ENCODE assay signal across 2 cellular contexts in genomic region chr14:104972301-104973211, GRCh38.
TF ChIP-seq lines count a peak whose summit lies in the region.

No MANE protein-coding gene starts in this region.

TF ChIP-seq in A549, 52 proteins besides CTCF, POLR2A, EP300 and RAD21 (continued from another document and continues in another):
- TF ChIP-seq HMGXB4 (CRISPR knock-in tag; IDR thresholded peaks at IDR 0.05; ENCODE audit: borderline replicate concordance): 0 out of 2 replicates have a peak, but pooled peaks have one; percentile 42
- TF ChIP-seq HOXA7 (CRISPR knock-in tag; IDR thresholded peaks at IDR 0.05): no peak
- TF ChIP-seq RCOR1 (IDR thresholded peaks at IDR 0.05; ENCODE audit: low read depth, low read length): no peak
- TF ChIP-seq NFE2L2 (conservative IDR thresholded peaks at IDR 0.05; ENCODE audit: low read length): no peak
- 0 out of 2 replicates have a peak, but pooled peaks have one; percentile 32 for TF ChIP-seq RARB (CRISPR knock-in tag; IDR thresholded peaks at IDR 0.05)
- TF ChIP-seq KDM1A (IDR thresholded peaks at IDR 0.05; ENCODE audit: low read depth): no peak
- TF ChIP-seq TFCP2L1 (CRISPR knock-in tag; IDR thresholded peaks at IDR 0.05): peak; percentile 14
- TF ChIP-seq CBX2 (IDR thresholded peaks at IDR 0.05; ENCODE audit: borderline replicate concordance, low read depth): no peak
- no peak for TF ChIP-seq ESRRA (IDR thresholded peaks at IDR 0.05; ENCODE audit: borderline replicate concordance, low read length)
- TF ChIP-seq, protein P1, sequence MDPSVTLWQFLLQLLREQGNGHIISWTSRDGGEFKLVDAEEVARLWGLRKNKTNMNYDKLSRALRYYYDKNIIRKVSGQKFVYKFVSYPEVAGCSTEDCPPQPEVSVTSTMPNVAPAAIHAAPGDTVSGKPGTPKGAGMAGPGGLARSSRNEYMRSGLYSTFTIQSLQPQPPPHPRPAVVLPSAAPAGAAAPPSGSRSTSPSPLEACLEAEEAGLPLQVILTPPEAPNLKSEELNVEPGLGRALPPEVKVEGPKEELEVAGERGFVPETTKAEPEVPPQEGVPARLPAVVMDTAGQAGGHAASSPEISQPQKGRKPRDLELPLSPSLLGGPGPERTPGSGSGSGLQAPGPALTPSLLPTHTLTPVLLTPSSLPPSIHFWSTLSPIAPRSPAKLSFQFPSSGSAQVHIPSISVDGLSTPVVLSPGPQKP (IDR thresholded peaks at IDR 0.05; ENCODE audit: low read depth, low read length): no peak
- peak; percentile 83 for TF ChIP-seq HEYL (CRISPR knock-in tag; IDR thresholded peaks at IDR 0.05)
- TF ChIP-seq FOSL2 (IDR thresholded peaks at IDR 0.05): peak; percentile 60
- TF ChIP-seq FOSL2 (CRISPR knock-in tag; IDR thresholded peaks at IDR 0.05): peak; percentile 90
- TF ChIP-seq RFX5 (IDR thresholded peaks at IDR 0.05): no peak
- TF ChIP-seq EHF (CRISPR knock-in tag; IDR thresholded peaks at IDR 0.05): peak; percentile 87
- peak; percentile 68 for TF ChIP-seq GATA3 (IDR thresholded peaks at IDR 0.05; ENCODE audit: borderline replicate concordance)
- TF ChIP-seq NR3C1 (IDR thresholded peaks at IDR 0.05): no peak
- TF ChIP-seq, protein P2, sequence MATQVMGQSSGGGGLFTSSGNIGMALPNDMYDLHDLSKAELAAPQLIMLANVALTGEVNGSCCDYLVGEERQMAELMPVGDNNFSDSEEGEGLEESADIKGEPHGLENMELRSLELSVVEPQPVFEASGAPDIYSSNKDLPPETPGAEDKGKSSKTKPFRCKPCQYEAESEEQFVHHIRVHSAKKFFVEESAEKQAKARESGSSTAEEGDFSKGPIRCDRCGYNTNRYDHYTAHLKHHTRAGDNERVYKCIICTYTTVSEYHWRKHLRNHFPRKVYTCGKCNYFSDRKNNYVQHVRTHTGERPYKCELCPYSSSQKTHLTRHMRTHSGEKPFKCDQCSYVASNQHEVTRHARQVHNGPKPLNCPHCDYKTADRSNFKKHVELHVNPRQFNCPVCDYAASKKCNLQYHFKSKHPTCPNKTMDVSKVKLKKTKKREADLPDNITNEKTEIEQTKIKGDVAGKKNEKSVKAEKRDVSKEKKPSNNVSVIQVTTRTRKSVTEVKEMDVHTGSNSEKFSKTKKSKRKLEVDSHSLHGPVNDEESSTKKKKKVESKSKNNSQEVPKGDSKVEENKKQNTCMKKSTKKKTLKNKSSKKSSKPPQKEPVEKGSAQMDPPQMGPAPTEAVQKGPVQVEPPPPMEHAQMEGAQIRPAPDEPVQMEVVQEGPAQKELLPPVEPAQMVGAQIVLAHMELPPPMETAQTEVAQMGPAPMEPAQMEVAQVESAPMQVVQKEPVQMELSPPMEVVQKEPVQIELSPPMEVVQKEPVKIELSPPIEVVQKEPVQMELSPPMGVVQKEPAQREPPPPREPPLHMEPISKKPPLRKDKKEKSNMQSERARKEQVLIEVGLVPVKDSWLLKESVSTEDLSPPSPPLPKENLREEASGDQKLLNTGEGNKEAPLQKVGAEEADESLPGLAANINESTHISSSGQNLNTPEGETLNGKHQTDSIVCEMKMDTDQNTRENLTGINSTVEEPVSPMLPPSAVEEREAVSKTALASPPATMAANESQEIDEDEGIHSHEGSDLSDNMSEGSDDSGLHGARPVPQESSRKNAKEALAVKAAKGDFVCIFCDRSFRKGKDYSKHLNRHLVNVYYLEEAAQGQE (IDR thresholded peaks at IDR 0.05): no peak
- peak; percentile 50; the same call in 1 of the 2 replicates for TF ChIP-seq NPAS2 (CRISPR knock-in tag; IDR thresholded peaks at IDR 0.05; ENCODE audit: borderline replicate concordance)
- TF ChIP-seq CHD4 (IDR thresholded peaks at IDR 0.05; ENCODE audit: borderline replicate concordance): 0 out of 2 replicates have a peak, but pooled peaks have one; percentile 18
- TF ChIP-seq CBX8 (IDR thresholded peaks at IDR 0.05): no peak
- peak; percentile 50; the same call in 1 of the 2 replicates for TF ChIP-seq TP53 (CRISPR knock-in tag; IDR thresholded peaks at IDR 0.05)
- TF ChIP-seq FOXS1 (CRISPR knock-in tag; IDR thresholded peaks at IDR 0.05): peak; percentile 63; the same call in 1 of the 2 replicates
- no peak for TF ChIP-seq PHF8 (IDR thresholded peaks at IDR 0.05; ENCODE audit: borderline replicate concordance, low read depth)
- TF ChIP-seq MYC (IDR thresholded peaks at IDR 0.05; ENCODE audit: borderline replicate concordance, low read length): 0 out of 2 replicates have a peak, but pooled peaks have one; percentile 49
- TF ChIP-seq BHLHE40 (IDR thresholded peaks at IDR 0.05; ENCODE audit: low read depth, low read length): peak; percentile 77
- no peak for TF ChIP-seq HES2 (IDR thresholded peaks at IDR 0.05)
- no peak for TF ChIP-seq EHMT2 (IDR thresholded peaks at IDR 0.05; ENCODE audit: low read depth)
- TF ChIP-seq, protein P3, sequence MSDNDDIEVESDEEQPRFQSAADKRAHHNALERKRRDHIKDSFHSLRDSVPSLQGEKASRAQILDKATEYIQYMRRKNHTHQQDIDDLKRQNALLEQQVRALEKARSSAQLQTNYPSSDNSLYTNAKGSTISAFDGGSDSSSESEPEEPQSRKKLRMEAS (IDR thresholded peaks at IDR 0.05): peak; percentile 81

TF ChIP-seq in GM23338, 12 proteins besides CTCF, POLR2A, EP300 and RAD21 (continued from another document):
- no peak for TF ChIP-seq ETS1 (IDR thresholded peaks at IDR 0.05)
- TF ChIP-seq NANOG (IDR thresholded peaks at IDR 0.05; ENCODE audit: borderline replicate concordance): no peak
- TF ChIP-seq, protein P2 (IDR thresholded peaks at IDR 0.05; ENCODE audit: unreplicated experiment): no peak
- no peak for TF ChIP-seq ZNF114 (CRISPR knock-in tag; IDR thresholded peaks at IDR 0.05)
- TF ChIP-seq, protein P4, sequence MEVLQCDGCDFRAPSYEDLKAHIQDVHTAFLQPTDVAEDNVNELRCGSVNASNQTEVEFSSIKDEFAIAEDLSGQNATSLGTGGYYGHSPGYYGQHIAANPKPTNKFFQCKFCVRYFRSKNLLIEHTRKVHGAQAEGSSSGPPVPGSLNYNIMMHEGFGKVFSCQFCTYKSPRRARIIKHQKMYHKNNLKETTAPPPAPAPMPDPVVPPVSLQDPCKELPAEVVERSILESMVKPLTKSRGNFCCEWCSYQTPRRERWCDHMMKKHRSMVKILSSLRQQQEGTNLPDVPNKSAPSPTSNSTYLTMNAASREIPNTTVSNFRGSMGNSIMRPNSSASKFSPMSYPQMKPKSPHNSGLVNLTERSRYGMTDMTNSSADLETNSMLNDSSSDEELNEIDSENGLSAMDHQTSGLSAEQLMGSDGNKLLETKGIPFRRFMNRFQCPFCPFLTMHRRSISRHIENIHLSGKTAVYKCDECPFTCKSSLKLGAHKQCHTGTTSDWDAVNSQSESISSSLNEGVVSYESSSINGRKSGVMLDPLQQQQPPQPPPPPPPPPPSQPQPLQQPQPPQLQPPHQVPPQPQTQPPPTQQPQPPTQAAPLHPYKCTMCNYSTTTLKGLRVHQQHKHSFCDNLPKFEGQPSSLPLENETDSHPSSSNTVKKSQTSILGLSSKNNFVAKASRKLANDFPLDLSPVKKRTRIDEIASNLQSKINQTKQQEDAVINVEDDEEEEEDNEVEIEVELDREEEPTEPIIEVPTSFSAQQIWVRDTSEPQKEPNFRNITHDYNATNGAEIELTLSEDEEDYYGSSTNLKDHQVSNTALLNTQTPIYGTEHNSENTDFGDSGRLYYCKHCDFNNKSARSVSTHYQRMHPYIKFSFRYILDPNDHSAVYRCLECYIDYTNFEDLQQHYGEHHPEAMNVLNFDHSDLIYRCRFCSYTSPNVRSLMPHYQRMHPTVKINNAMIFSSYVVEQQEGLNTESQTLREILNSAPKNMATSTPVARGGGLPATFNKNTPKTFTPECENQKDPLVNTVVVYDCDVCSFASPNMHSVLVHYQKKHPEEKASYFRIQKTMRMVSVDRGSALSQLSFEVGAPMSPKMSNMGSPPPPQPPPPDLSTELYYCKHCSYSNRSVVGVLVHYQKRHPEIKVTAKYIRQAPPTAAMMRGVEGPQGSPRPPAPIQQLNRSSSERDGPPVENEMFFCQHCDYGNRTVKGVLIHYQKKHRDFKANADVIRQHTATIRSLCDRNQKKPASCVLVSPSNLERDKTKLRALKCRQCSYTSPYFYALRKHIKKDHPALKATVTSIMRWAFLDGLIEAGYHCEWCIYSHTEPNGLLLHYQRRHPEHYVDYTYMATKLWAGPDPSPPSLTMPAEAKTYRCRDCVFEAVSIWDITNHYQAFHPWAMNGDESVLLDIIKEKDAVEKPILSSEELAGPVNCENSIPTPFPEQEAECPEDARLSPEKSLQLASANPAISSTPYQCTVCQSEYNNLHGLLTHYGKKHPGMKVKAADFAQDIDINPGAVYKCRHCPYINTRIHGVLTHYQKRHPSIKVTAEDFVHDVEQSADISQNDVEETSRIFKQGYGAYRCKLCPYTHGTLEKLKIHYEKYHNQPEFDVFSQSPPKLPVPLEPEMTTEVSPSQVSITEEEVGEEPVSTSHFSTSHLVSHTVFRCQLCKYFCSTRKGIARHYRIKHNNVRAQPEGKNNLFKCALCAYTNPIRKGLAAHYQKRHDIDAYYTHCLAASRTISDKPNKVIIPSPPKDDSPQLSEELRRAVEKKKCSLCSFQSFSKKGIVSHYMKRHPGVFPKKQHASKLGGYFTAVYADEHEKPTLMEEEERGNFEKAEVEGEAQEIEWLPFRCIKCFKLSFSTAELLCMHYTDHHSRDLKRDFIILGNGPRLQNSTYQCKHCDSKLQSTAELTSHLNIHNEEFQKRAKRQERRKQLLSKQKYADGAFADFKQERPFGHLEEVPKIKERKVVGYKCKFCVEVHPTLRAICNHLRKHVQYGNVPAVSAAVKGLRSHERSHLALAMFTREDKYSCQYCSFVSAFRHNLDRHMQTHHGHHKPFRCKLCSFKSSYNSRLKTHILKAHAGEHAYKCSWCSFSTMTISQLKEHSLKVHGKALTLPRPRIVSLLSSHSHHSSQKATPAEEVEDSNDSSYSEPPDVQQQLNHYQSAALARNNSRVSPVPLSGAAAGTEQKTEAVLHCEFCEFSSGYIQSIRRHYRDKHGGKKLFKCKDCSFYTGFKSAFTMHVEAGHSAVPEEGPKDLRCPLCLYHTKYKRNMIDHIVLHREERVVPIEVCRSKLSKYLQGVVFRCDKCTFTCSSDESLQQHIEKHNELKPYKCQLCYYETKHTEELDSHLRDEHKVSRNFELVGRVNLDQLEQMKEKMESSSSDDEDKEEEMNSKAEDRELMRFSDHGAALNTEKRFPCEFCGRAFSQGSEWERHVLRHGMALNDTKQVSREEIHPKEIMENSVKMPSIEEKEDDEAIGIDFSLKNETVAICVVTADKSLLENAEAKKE (CRISPR knock-in tag; IDR thresholded peaks at IDR 0.05): no peak
- no peak for TF ChIP-seq JUNB (IDR thresholded peaks at IDR 0.05; ENCODE audit: unreplicated experiment)
- TF ChIP-seq CREB1 (CRISPR knock-in tag; IDR thresholded peaks at IDR 0.05; ENCODE audit: low read depth): no peak
TF ChIP-seq in GM23338: peak in this region for 0.
